Comparison of ENCODE assay signal across 20 cellular contexts in the genomic region with DNA sequence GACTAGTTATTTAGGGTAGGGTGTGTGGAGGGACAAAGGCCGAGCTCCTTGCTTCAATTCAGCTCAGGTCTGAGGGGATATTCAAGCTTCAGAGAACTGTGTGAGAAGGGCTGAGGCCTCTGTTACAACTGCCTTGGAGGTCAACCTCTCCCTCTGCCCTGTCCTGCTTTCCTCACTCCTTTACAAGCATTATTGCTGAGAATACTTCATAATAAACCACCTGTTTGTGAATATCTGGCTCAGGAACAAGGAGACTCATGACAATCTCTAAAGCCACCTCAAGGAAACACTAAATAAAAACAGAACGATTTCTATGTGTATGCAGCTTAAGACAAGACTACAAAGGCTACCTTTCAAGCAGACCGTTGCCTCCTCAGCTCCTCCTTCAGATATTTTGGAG. TPM values are rescaled to one million over a fixed set of nuclear protein-coding genes. Genes with fewer than 3 reads are reported as not detected.
DNase-seq lines count a peak whose midpoint lies in the region; ATAC-seq and TF ChIP-seq lines count a peak whose summit lies in the region.
"Had no signal": no experiment of that assay in that cellular context is flagged by ENCODE, and none has a peak within 500 bp of the region (broad histone marks: within the 10 kb centered on the region; RNA-seq: fewer than 3 reads in every experiment).

No MANE protein-coding gene starts in this region.

- no peaks in the 10 kb centered on the region for H3K9me1 ChIP-seq in IMR-90 (ENCODE audit: insufficient read depth, low read length)

- no peak overlapping the region for H4K5ac ChIP-seq in IMR-90 (ENCODE audit: low read depth, low read length)

- no CpG with 5 or more reads among the region's 3 CpGs for WGBS in IMR-90 (ENCODE audit: extremely low coverage in 2 of 2, insufficient read length in 1 of 2), 2 experiments
- WGBS in gastroesophageal sphincter (ENCODE audit: low coverage in 1 of 2), 2 donors, result 45 to 56% methylated on average over 3 of the region's 3 CpGs

- no peak overlapping the region for H2BK20ac ChIP-seq in IMR-90 (ENCODE audit: low read depth, low read length)

- intact Hi-C loops in IMR-90 (cut with micrococcal nuclease), result no loop called here
- intact Hi-C loops in posterior vena cava (cut with DNase I), result no loop called here

- POLR2A ChIA-PET in IMR-90 (lab: Charles Lee; ENCODE audit: unreplicated experiment), result no interaction called here

- no peak overlapping the region for H2AK9ac ChIP-seq in IMR-90 (replicated peaks; ENCODE audit: low read depth, low read length, poor library complexity)

- TF ChIP-seq RAD21 in IMR-90 (IDR thresholded peaks at IDR 0.05; ENCODE audit: low read length), result no peak

- 0 out of 2 replicates have a peak overlapping the region, but pooled peaks have one; percentile 25 for H3K14ac ChIP-seq in IMR-90 (replicated peaks; ENCODE audit: low read depth, low read length)

- ATAC-seq in IMR-90 (ENCODE audit: low read depth), result no peak
- no peak for ATAC-seq in gastroesophageal sphincter
- no peak for ATAC-seq in HG03095 (IDR thresholded peaks at IDR 0.05; ENCODE audit: unreplicated experiment)
- ATAC-seq: HepG2, K562 had no signal

- no peak overlapping the region for H3K27ac ChIP-seq in IMR-90 (ENCODE audit: insufficient read depth, low read length)
- H3K27ac ChIP-seq in gastroesophageal sphincter, result peak overlapping the region; percentile 48 to 72 (median 65)
- peak overlapping the region; percentile 13 for H3K27ac ChIP-seq in stomach smooth muscle (ENCODE audit: low read length)
- H3K27ac ChIP-seq: BLaER1, SK-N-MC had no signal

- no peak overlapping the region for H3K23ac ChIP-seq in IMR-90 (ENCODE audit: low read depth, low read length)

- no peak overlapping the region for H4K91ac ChIP-seq in IMR-90 (ENCODE audit: insufficient read depth, low read depth, low read length)

- no peak overlapping the region for H2BK120ac ChIP-seq in IMR-90 (ENCODE audit: low read depth, low read length)

- H3K4me3 ChIP-seq in IMR-90 (ENCODE audit: insufficient read depth, low read depth, low read length), result no peak overlapping the region
- H3K4me3 ChIP-seq in gastroesophageal sphincter, result no peak overlapping the region
- no peak overlapping the region for H3K4me3 ChIP-seq in neuron (ENCODE audit: low read length)
- no peak overlapping the region for H3K4me3 ChIP-seq in stomach smooth muscle (ENCODE audit: low read length in 2 of 2)
- H3K4me3 ChIP-seq: BLaER1, K562, SK-N-MC had no signal

- H3K79me1 ChIP-seq in IMR-90 (ENCODE audit: low read depth in 1 of 2, low read length in 2 of 2), result no peaks in the 10 kb centered on the region

- H3K9ac ChIP-seq in IMR-90 (ENCODE audit: low read depth, low read length) (no peak overlapping the region), stomach smooth muscle (ENCODE audit: low read length in 2 of 2) (no peak overlapping the region)
- H3K9ac ChIP-seq: BLaER1 had no signal

- H2BK15ac ChIP-seq in IMR-90 (ENCODE audit: low read depth, low read length), result no peak overlapping the region

- no peak overlapping the region for H3K4ac ChIP-seq in IMR-90 (ENCODE audit: low read depth, low read length)

- H3K4me1 ChIP-seq in IMR-90 (ENCODE audit: control insufficient read depth, insufficient read depth, low read length) (0 out of 2 replicates have a peak, but pooled peaks cover 1% of the 10 kb centered on the region), gastroesophageal sphincter (peaks cover 18 to 57% (median 19%) of the 10 kb centered on the region in 3 donors), neuron (ENCODE audit: insufficient read depth, low read length) (peaks cover 22% of the 10 kb centered on the region), stomach smooth muscle (ENCODE audit: control insufficient read depth, insufficient read depth, low read length) (peaks cover 2% of the 10 kb centered on the region)
- H3K4me1 ChIP-seq: BLaER1 had no signal

- no peak for TF ChIP-seq EP300 in gastroesophageal sphincter (IDR thresholded peaks at IDR 0.05)

- CTCF ChIA-PET in IMR-90 (lab: Yijun Ruan, JAX), result no interaction called here

- H3K56ac ChIP-seq in IMR-90 (ENCODE audit: extremely low read depth, insufficient read depth, low read length), result no peak overlapping the region

- no peaks in the 10 kb centered on the region for H3K9me3 ChIP-seq in IMR-90 (ENCODE audit: control insufficient read depth, insufficient read depth, low read length)
- H3K9me3 ChIP-seq in gastroesophageal sphincter, result no peaks in the 10 kb centered on the region
- peaks cover 2% of the 10 kb centered on the region for H3K9me3 ChIP-seq in neuron (ENCODE audit: low read length)
- H3K9me3 ChIP-seq in stomach smooth muscle (ENCODE audit: control insufficient read depth in 2 of 2, low read length in 2 of 2), result no peaks in the 10 kb centered on the region

- H3K18ac ChIP-seq in IMR-90 (ENCODE audit: low read depth, low read length), result no peak overlapping the region

- TF ChIP-seq POLR2A in IMR-90 (IDR thresholded peaks at IDR 0.05; ENCODE audit: low read depth, low read length) (no peak), gastroesophageal sphincter (IDR thresholded peaks at IDR 0.05) (no peak)

- in situ Hi-C loops in IMR-90 (cut with MboI; ENCODE audit: low sequenced_read_pairs), result no loop called here

- H2AK5ac ChIP-seq in IMR-90 (ENCODE audit: low read depth, low read length), result no peak overlapping the region

- no peak for TF ChIP-seq CTCF in IMR-90 (conservative IDR thresholded peaks at IDR 0.05; ENCODE audit: low read depth, low read length)
- no peak for TF ChIP-seq CTCF in gastroesophageal sphincter (IDR thresholded peaks at IDR 0.05)

- dilution Hi-C loops in IMR-90 (cut with HindIII; ENCODE audit: low sequenced_read_pairs, unreplicated experiment), result no loop called here

- H2AFZ ChIP-seq in IMR-90 (replicated peaks; ENCODE audit: low read length, poor library complexity) (no peak overlapping the region), neuron (ENCODE audit: low read depth, low read length) (peak overlapping the region; percentile 58)

- H3K36me3 ChIP-seq in IMR-90 (ENCODE audit: control insufficient read depth, insufficient read depth, low read length) (no peaks in the 10 kb centered on the region), gastroesophageal sphincter (no peaks in the 10 kb centered on the region), neuron (ENCODE audit: insufficient read depth, low read length) (no peaks in the 10 kb centered on the region), stomach smooth muscle (ENCODE audit: control insufficient read depth in 2 of 2, insufficient read depth in 2 of 2, low read length in 2 of 2) (no peaks in the 10 kb centered on the region)
- H3K36me3 ChIP-seq: BLaER1 had no signal

- H3K27me3 ChIP-seq in IMR-90 (ENCODE audit: control insufficient read depth, insufficient read depth, low read length), result no peaks in the 10 kb centered on the region
- H3K27me3 ChIP-seq in gastroesophageal sphincter, result no peaks in the 10 kb centered on the region
- H3K27me3 ChIP-seq in neuron (ENCODE audit: insufficient read depth, low read length), result no peaks in the 10 kb centered on the region
- no peaks in the 10 kb centered on the region for H3K27me3 ChIP-seq in stomach smooth muscle (ENCODE audit: control insufficient read depth in 1 of 2, insufficient read depth in 2 of 2, low read length in 2 of 2)
- H3K27me3 ChIP-seq: BLaER1 had no signal

- BruUV-seq in IMR-90 (replicated peaks; lab: Mats Ljungman, UMichigan), result no TSS peak

- no peak for DNase-seq in IMR-90
- no peak for DNase-seq in posterior vena cava (ENCODE audit: low spot score)
- no peak for DNase-seq in stimulated activated CD4-positive, alpha-beta T cell treated with anti-CD3 and anti-CD28 coated beads, Interleukin-12 subunit alpha, Interleukin-12 subunit beta, amount 100 ng/mL, for 4 hours
- DNase-seq: CD4-positive, CD25-positive, alpha-beta regulatory T cell; GOT3; NCI-H1092 treated with DMSO at 0.1 percent for 48 hours; NCI-H1436 treated with DMSO at 0.1 percent for 48 hours; NCI-H187 treated with DMSO at 0.1 percent for 48 hours; NCI-H524; NCI-H774; SIG-M5 had no signal

- H2BK5ac ChIP-seq in IMR-90 (ENCODE audit: low read depth, low read length, poor library complexity, severe bottlenecking), result no peak overlapping the region

- H3K4me2 ChIP-seq in IMR-90 (ENCODE audit: low read depth, low read length), result no peak overlapping the region
- H3K4me2 ChIP-seq: BLaER1 had no signal

- H4K20me1 ChIP-seq in IMR-90 (ENCODE audit: insufficient read depth, low read length), result no peaks in the 10 kb centered on the region
- H4K20me1 ChIP-seq: BLaER1 had no signal

- no peak overlapping the region for H4K8ac ChIP-seq in IMR-90 (ENCODE audit: low read depth in 2 of 2, low read length in 2 of 2)

TF ChIP-seq in IMR-90, 13 proteins besides CTCF, POLR2A, EP300 and RAD21 (continues in another document):
- TF ChIP-seq FOS (IDR thresholded peaks at IDR 0.05; ENCODE audit: low read depth, low read length) (no peak), CHD1 (IDR thresholded peaks at IDR 0.05; ENCODE audit: low read depth, low read length) (no peak), MAFK (IDR thresholded peaks at IDR 0.05; ENCODE audit: low read depth, low read length) (no peak), BHLHE40 (IDR thresholded peaks at IDR 0.05; ENCODE audit: low read depth, low read length) (no peak), RFX5 (IDR thresholded peaks at IDR 0.05; ENCODE audit: low read depth, low read length) (no peak), MAZ (IDR thresholded peaks at IDR 0.05; ENCODE audit: borderline replicate concordance, low read depth, low read length) (no peak), SMC3 (IDR thresholded peaks at IDR 0.05; ENCODE audit: low read depth, low read length) (no peak)
- TF ChIP-seq, protein P1, sequence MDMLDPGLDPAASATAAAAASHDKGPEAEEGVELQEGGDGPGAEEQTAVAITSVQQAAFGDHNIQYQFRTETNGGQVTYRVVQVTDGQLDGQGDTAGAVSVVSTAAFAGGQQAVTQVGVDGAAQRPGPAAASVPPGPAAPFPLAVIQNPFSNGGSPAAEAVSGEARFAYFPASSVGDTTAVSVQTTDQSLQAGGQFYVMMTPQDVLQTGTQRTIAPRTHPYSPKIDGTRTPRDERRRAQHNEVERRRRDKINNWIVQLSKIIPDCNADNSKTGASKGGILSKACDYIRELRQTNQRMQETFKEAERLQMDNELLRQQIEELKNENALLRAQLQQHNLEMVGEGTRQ (IDR thresholded peaks at IDR 0.05; ENCODE audit: low read depth, low read length), result no peak

RNA-seq across cellular contexts. Expression of a gene that starts 21.7 kb away (rescaled TPM):
- total RNA-seq in IMR-90 (2012; rRNA removed), result 0.18 and 0.28 TPM in 2 replicates
- 0.07 and 0.10 TPM in 2 replicates for polyA plus RNA-seq in IMR-90 (2012; rRNA removed)
- 0.02 and 0.06 TPM in 2 replicates for polyA plus RNA-seq in IMR-90 (2012; cell fraction: cytosol; rRNA removed)
- 0.01 and 0.21 TPM in 2 replicates for polyA plus RNA-seq in IMR-90 (2012; cell fraction: nucleus; rRNA removed; ENCODE audit: low replicate concordance)
- 1 to 10 TPM in 3 of 4 donors, under 1 TPM in 1; 0.47 to 1.7 (median 1.4) TPM for total RNA-seq in gastroesophageal sphincter
- under 1 TPM; 0.24 to 0.46 TPM for total RNA-seq in posterior vena cava
- total RNA-seq: CD4-positive, CD25-positive, alpha-beta regulatory T cell; G401; HepG2 had no signal
- polyA plus RNA-seq: CD4-positive, CD25-positive, alpha-beta regulatory T cell; HepG2 had no signal
